In the genomic region with DNA sequence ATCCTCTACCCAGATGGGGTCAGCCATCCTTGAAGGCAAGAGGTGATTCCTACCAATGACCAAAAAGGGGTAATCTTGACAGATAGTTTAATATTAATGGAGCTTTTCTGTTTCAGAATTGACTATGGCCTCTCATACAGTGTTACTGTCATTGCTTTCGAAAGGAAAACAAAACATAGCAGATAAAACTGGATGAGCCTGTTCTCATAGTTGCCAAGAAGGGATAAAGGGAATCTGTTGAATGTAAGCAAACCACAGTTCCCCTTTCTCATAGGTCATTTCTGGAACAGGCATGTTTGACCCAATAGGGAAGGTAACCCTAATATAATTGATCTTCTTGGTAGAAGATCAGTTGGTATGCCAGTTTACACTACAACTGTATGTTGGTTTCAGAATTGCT, we compare ENCODE assay signal across 1 cellular context.
TF ChIP-seq lines count a peak whose summit lies in the region.

No MANE protein-coding gene starts in this region.

TF ChIP-seq in GM12878, 131 proteins besides CTCF, POLR2A, EP300 and RAD21 (continued from another document):
- TF ChIP-seq, protein P1, sequence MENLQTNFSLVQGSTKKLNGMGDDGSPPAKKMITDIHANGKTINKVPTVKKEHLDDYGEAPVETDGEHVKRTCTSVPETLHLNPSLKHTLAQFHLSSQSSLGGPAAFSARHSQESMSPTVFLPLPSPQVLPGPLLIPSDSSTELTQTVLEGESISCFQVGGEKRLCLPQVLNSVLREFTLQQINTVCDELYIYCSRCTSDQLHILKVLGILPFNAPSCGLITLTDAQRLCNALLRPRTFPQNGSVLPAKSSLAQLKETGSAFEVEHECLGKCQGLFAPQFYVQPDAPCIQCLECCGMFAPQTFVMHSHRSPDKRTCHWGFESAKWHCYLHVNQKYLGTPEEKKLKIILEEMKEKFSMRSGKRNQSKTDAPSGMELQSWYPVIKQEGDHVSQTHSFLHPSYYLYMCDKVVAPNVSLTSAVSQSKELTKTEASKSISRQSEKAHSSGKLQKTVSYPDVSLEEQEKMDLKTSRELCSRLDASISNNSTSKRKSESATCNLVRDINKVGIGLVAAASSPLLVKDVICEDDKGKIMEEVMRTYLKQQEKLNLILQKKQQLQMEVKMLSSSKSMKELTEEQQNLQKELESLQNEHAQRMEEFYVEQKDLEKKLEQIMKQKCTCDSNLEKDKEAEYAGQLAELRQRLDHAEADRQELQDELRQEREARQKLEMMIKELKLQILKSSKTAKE (IDR thresholded peaks at IDR 0.05; ENCODE audit: low read depth, poor library complexity, severe bottlenecking) = no peak
- no peak for TF ChIP-seq ASH2L (IDR thresholded peaks at IDR 0.05; ENCODE audit: borderline replicate concordance, low read depth)
